24 cellular contexts compared by ENCODE assay signal in genomic region chr4:151653548-151653918, GRCh38.
DNase-seq lines count a peak whose midpoint lies in the region; ATAC-seq and TF ChIP-seq lines count a peak whose summit lies in the region.
"Had no signal": no experiment of that assay in that cellular context is flagged by ENCODE, and none has a peak within 500 bp of the region (broad histone marks: within the 10 kb centered on the region; RNA-seq: fewer than 3 reads in every experiment).

No MANE protein-coding gene starts in this region.

- peak; percentile 11 to 15 for ATAC-seq in gastrocnemius medialis
- ATAC-seq: A549, Right ventricle myocardium inferior had no signal

- TF ChIP-seq POLR2A in gastrocnemius medialis (IDR thresholded peaks at IDR 0.05): no peak

- no peaks in the 10 kb centered on the region for H3K27me3 ChIP-seq in gastrocnemius medialis
- no peaks in the 10 kb centered on the region for H3K27me3 ChIP-seq in MM.1S (replicated peaks; ENCODE audit: insufficient read depth, low read length)
- H3K27me3 ChIP-seq: BLaER1, Peyer's patch, SJSA1 had no signal

- no peaks in the 10 kb centered on the region for H4K20me1 ChIP-seq in MM.1S (ENCODE audit: insufficient read depth, low read length)
- H4K20me1 ChIP-seq: BLaER1 had no signal

- intact Hi-C loops in gastrocnemius medialis (cut with DNase I; ENCODE audit: low total_unique reads): loop anchor here (5.0 kb wide), 1 partner anchor 291 kb away; no protein-coding TSS in a partner anchor

- H3K36me3 ChIP-seq in gastrocnemius medialis (peaks cover 0 to 7% of the 10 kb centered on the region in 2 donors), MM.1S (replicated peaks; ENCODE audit: insufficient read depth, low read length) (no peaks in the 10 kb centered on the region)
- H3K36me3 ChIP-seq: BLaER1, SJSA1 had no signal

- TF ChIP-seq CTCF in HFF-Myc (IDR thresholded peaks at IDR 0.05; ENCODE audit: low read depth, low read length, missing control alignments) (no peak), fibroblast of mammary gland (conservative IDR thresholded peaks at IDR 0.05; ENCODE audit: control insufficient read depth, insufficient read depth, low read depth, low read length) (no peak), gastrocnemius medialis (IDR thresholded peaks at IDR 0.05 in 4 of 5, conservative IDR thresholded peaks at IDR 0.05 in 1 of 5) (no peak), MM.1S (IDR thresholded peaks at IDR 0.05; ENCODE audit: low read length) (no peak)

- H3K4me1 ChIP-seq in gastrocnemius medialis (peaks cover 30 to 41% of the 10 kb centered on the region in 2 donors), MM.1S (ENCODE audit: low read length) (no peaks in the 10 kb centered on the region)
- H3K4me1 ChIP-seq: A549, BLaER1, Caco-2, Peyer's patch, SJSA1 had no signal

- no peak overlapping the region for H3K4me2 ChIP-seq in MM.1S (ENCODE audit: low read depth, low read length)
- H3K4me2 ChIP-seq: A549, BLaER1 had no signal

- DNase-seq in EH (ENCODE audit: low read depth): peak; percentile 39
- DNase-seq in HFF-Myc (ENCODE audit: extremely low read depth, low read depth): peak; percentile 33
- DNase-seq in fibroblast of mammary gland (ENCODE audit: low read depth): no peak
- DNase-seq in gastrocnemius medialis: no peak
- DNase-seq in kidney glomerular epithelial cell (lab: John Stamatoyannopoulos, UW): no peak
- DNase-seq in MM.1S: no peak
- no peak for DNase-seq in NCI-H446 (lab: John Stamatoyannopoulos, UW)
- DNase-seq: Caco-2; CD4-positive, alpha-beta T cell; DMS 273 treated with DMSO at 0.1 percent for 48 hours; DMS79 treated with DMSO at 0.1 percent for 48 hours; GOT3; KBM-7; NCI-H1092; NCI-H1436 treated with DMSO at 0.1 percent for 48 hours; NCI-H1930; NCI-H2227 treated with DMSO at 0.1 percent for 48 hours; NCI-H82; Peyer's patch had no signal

- H3K27ac ChIP-seq in gastrocnemius medialis: peak overlapping the region; percentile 81 to 86 (median 85)
- no peak overlapping the region for H3K27ac ChIP-seq in MM.1S (ENCODE audit: low read length)
- H3K27ac ChIP-seq: A549, BLaER1, HL-60, Peyer's patch, SJSA1 had no signal

- no peaks in the 10 kb centered on the region for H3K9me2 ChIP-seq in MM.1S (replicated peaks; ENCODE audit: insufficient read depth, low read length)

- no peaks in the 10 kb centered on the region for H3K79me2 ChIP-seq in MM.1S (ENCODE audit: low read length)

- no peak overlapping the region for H3K9ac ChIP-seq in MM.1S (ENCODE audit: low read length)
- H3K9ac ChIP-seq: BLaER1 had no signal

- H3K9me3 ChIP-seq in gastrocnemius medialis (no peaks in the 10 kb centered on the region), MM.1S (replicated peaks; ENCODE audit: insufficient read depth, low read length) (no peaks in the 10 kb centered on the region)
- H3K9me3 ChIP-seq: A549, BLaER1, Caco-2, Peyer's patch, SJSA1 had no signal

- H3K4me3 ChIP-seq in HFF-Myc (replicated peaks; ENCODE audit: low read depth, low read length) (peak overlapping the region; percentile 25), fibroblast of mammary gland (ENCODE audit: control insufficient read depth, low read depth, low read length) (peak overlapping the region; percentile 17), gastrocnemius medialis (peak overlapping the region in 1 of 4 donors; percentile 9), MM.1S (ENCODE audit: low read length) (no peak overlapping the region)
- H3K4me3 ChIP-seq: A549, BLaER1, Peyer's patch, SJSA1 had no signal

- in situ Hi-C loops in gastrocnemius medialis (cut with MboI; ENCODE audit: low sequenced_read_pairs in 4 of 4): loop anchor here in 2 of 4 donors (25.0 kb wide), 2 partner anchors 241 to 734 kb away; partner anchors contain the start of gene FHIP1A (in 1 of the 2)

- no peak overlapping the region for H2AFZ ChIP-seq in MM.1S (ENCODE audit: low read length)

- H3F3A ChIP-seq in MM.1S (ENCODE audit: insufficient read depth, low read length): no peaks in the 10 kb centered on the region

Comparison
In these comparisons a context has a peak if more than half of its experiments do, and no peak if none do; other contexts are left out.
1. DNase-seq: peak in EH (single experiment) and HFF-Myc (single experiment); none in fibroblast of mammary gland (single experiment), gastrocnemius medialis (0 of 2), kidney glomerular epithelial cell (single experiment), MM.1S (single experiment) and NCI-H446 (0 of 2).